Comparison of ENCODE assay signal across 8 cellular contexts in the genomic region with DNA sequence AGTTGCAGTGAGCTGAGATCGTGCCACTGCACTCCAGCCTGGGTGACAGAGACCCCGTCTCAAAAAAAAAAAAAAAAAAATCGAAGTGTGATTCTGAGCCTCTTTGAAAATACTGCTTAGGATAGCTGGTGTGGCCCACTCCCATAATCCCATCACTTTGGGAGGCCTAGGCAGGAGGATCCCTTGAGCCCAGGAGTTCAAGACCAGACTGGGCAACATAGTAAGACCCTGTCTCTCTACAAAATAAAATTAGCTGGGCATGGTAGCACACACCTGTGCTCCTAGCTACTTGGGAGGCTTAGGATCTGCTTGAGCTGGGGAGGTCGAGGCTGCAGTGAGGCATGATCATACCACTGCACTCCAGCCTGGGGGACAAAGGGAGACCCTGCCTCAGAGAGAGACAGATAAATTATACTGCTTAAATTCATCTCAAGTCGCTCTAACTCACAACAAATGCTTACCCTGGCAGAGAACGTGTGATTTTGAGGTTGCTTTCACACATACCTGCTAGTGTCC. TPM values are rescaled to one million over a fixed set of nuclear protein-coding genes. Genes with fewer than 3 reads are reported as not detected.
A peak's percentile ranks its signal among the peaks of the same experiment; 100 is the strongest.
DNase-seq lines count a peak whose midpoint lies in the region; ATAC-seq, FAIRE-seq and TF ChIP-seq lines count a peak whose summit lies in the region.

No MANE protein-coding gene starts in this region.

- H3K36me3 Mint-ChIP-seq in activated CD4-positive, alpha-beta T cell treated with anti-CD3 and anti-CD28 coated beads, Interleukin-2, amount 10 ng/mL, durations not matched to agents 7 days and 5 days (ENCODE audit: low read depth) = no peaks in the 10 kb centered on the region
- H3K36me3 Mint-ChIP-seq in activated naive CD8-positive, alpha-beta T cell treated with anti-CD3 and anti-CD28 coated beads for 36 hours = no peaks in the 10 kb centered on the region

- WGBS in HepG2 (ENCODE audit: low lambda C conversion rate) = 50% methylated on average over 6 of the region's 6 CpGs

- H3K4me1 ChIP-seq in HepG2 (ENCODE audit: insufficient read depth, low read length) (peaks cover 26% of the 10 kb centered on the region), thoracic aorta (ENCODE audit: control insufficient read depth in 1 of 2, low read depth in 2 of 2) (peaks cover 4 to 18% of the 10 kb centered on the region in 2 donors)

- POLR2A ChIA-PET in activated CD4-positive, alpha-beta T cell treated with anti-CD3 and anti-CD28 coated beads, Interleukin-2, amount 10 ng/mL, durations not matched to agents 7 days and 5 days (lab: Charles Lee) = interaction anchor here (0.7 kb wide), 1 partner anchor 128 kb away, joined by 4 read pairs; no protein-coding TSS in a partner anchor
- POLR2A ChIA-PET in HepG2 (lab: Yijun Ruan, JAX) = interaction anchor here (0.7 to 4.4 kb wide), 8 partner anchors 9 to 140 kb away, joined by 3 to 19 read pairs (median 6); partner anchors contain the start of genes IDH3B, NOP56, SNRPB and ZNF343

- in situ Hi-C loops in HepG2 (cut with HindIII; ENCODE audit: extremely low pct_ligation_motif_present, low pct_unique_long_range_greater_than_20kb) = no loop called here

- TF ChIP-seq EP300 in HepG2 (IDR thresholded peaks at IDR 0.05; ENCODE audit: low read depth in 2 of 2, low read length in 2 of 2) (no peak), HepG2 (CRISPR knock-in tag; IDR thresholded peaks at IDR 0.05; ENCODE audit: borderline replicate concordance) (no peak)

- CTCF ChIA-PET in activated CD4-positive, alpha-beta T cell treated with anti-CD3 and anti-CD28 coated beads, Interleukin-2, amount 10 ng/mL, durations not matched to agents 7 days and 5 days (lab: Charles Lee) = interaction anchor here (0.7 to 2.3 kb wide), 10 partner anchors 9 to 1419 kb away, joined by 3 to 19 read pairs (median 5); partner anchors contain the start of genes IDH3B, NOP56, SNRPB and ZNF343
- CTCF ChIA-PET in HepG2 (lab: Yijun Ruan, JAX; ENCODE audit: low intra/inter-chr PET ratio, low total read pairs) = interaction anchor here (0.8 to 3.1 kb wide), 3 partner anchors 15 to 150 kb away, joined by 3 to 9 read pairs (median 4); partner anchors contain the start of gene ZNF343

- H3K4me3 Mint-ChIP-seq in activated CD4-positive, alpha-beta T cell treated with anti-CD3 and anti-CD28 coated beads, Interleukin-2, amount 10 ng/mL, durations not matched to agents 7 days and 5 days = peak overlapping the region; percentile 81
- H3K4me3 Mint-ChIP-seq in activated naive CD8-positive, alpha-beta T cell treated with anti-CD3 and anti-CD28 coated beads for 36 hours = peak overlapping the region; percentile 87

- no peak for TF ChIP-seq CTCF in HepG2 (CRISPR knock-in tag; IDR thresholded peaks at IDR 0.05)
- TF ChIP-seq CTCF in thoracic aorta (IDR thresholded peaks at IDR 0.05) = no peak

- H3K27ac ChIP-seq in HepG2 (ENCODE audit: extremely low read length, insufficient read depth, low read length) (no peak overlapping the region), thoracic aorta (peak overlapping the region; percentile 78 to 99)

- BruUV-seq in HepG2 (replicated peaks; lab: Mats Ljungman, UMichigan) = no TSS peak

- TF ChIP-seq RAD21 in HepG2 (CRISPR knock-in tag; IDR thresholded peaks at IDR 0.05) = no peak

- H4K20me1 ChIP-seq in HepG2 (ENCODE audit: insufficient read depth, low read length) = no peaks in the 10 kb centered on the region

- H3K36me3 ChIP-seq in HepG2 (replicated peaks in 1 of 2; ENCODE audit: control insufficient read depth in 1 of 2, insufficient read depth in 2 of 2, low read length in 2 of 2) (no peaks in the 10 kb centered on the region), thoracic aorta (no peaks in the 10 kb centered on the region)

- DNase-seq in activated CD4-positive, alpha-beta T cell treated with anti-CD3 and anti-CD28 coated beads, Interleukin-2, amount 10 ng/mL, durations not matched to agents 7 days and 5 days = no peak
- DNase-seq in activated CD4-positive, alpha-beta T cell treated with anti-CD3 and anti-CD28 coated beads for 1 hour = no peak
- no peak for DNase-seq in activated naive CD8-positive, alpha-beta T cell treated with anti-CD3 and anti-CD28 coated beads for 36 hours
- DNase-seq in HepG2 (ENCODE audit: low spot score) = no peak
- DNase-seq in thoracic aorta (ENCODE audit: low spot score) = no peak

- no peaks in the 10 kb centered on the region for H3K9me3 Mint-ChIP-seq in activated CD4-positive, alpha-beta T cell treated with anti-CD3 and anti-CD28 coated beads, Interleukin-2, amount 10 ng/mL, durations not matched to agents 7 days and 5 days
- no peaks in the 10 kb centered on the region for H3K9me3 Mint-ChIP-seq in activated naive CD8-positive, alpha-beta T cell treated with anti-CD3 and anti-CD28 coated beads for 36 hours

- H3K9me3 ChIP-seq in HepG2 (ENCODE audit: low read length) (no peaks in the 10 kb centered on the region), thoracic aorta (no peaks in the 10 kb centered on the region)

- no peak for ATAC-seq in HepG2
- no peak for ATAC-seq in thoracic aorta (ENCODE audit: insufficient number of reproducible peaks, low FRiP score, low read depth)
- no peak for ATAC-seq in GM21825 (IDR thresholded peaks at IDR 0.05; ENCODE audit: unreplicated experiment)
- no peak for ATAC-seq in HG02759 (IDR thresholded peaks at IDR 0.05; ENCODE audit: unreplicated experiment)
- no peak for ATAC-seq in HG03439 (IDR thresholded peaks at IDR 0.05; ENCODE audit: unreplicated experiment)

- no peak for FAIRE-seq in HepG2 (lab: Jason Lieb, UNC)

- peak overlapping the region; percentile 83 for H3K27ac Mint-ChIP-seq in activated CD4-positive, alpha-beta T cell treated with anti-CD3 and anti-CD28 coated beads, Interleukin-2, amount 10 ng/mL, durations not matched to agents 7 days and 5 days
- H3K27ac Mint-ChIP-seq in activated naive CD8-positive, alpha-beta T cell treated with anti-CD3 and anti-CD28 coated beads for 36 hours = peak overlapping the region; percentile 30

- peak overlapping the region; percentile 85 for H3K4me2 ChIP-seq in HepG2 (ENCODE audit: low read depth, low read length)

- H3K4me3 ChIP-seq in HepG2 (replicated peaks in 1 of 3; ENCODE audit: insufficient read depth in 1 of 3, low read depth in 2 of 3, low read length in 3 of 3) (peak overlapping the region; percentile 80 to 88 (median 80); a peak in 5 of 6 replicates), thoracic aorta (peak overlapping the region; percentile 98)

- intact Hi-C loops in HepG2 (cut with micrococcal nuclease; ENCODE audit: unreplicated experiment) = loop anchor here (2.0 kb wide), 3 partner anchors 47 to 149 kb away; no protein-coding TSS in a partner anchor

- TF ChIP-seq POLR2A in HepG2 (IDR thresholded peaks at IDR 0.05; ENCODE audit: insufficient read depth in 1 of 2, low read depth in 2 of 2, low read length in 2 of 2) = no peak

- H3K27me3 ChIP-seq in HepG2 (ENCODE audit: control insufficient read depth in 1 of 2, insufficient read depth in 2 of 2, low read length in 2 of 2) = peaks cover 0 to 37% of the 10 kb centered on the region in 2 experiments; a peak in 2 of 5 replicates
- no peaks in the 10 kb centered on the region for H3K27me3 ChIP-seq in thoracic aorta (replicated peaks; ENCODE audit: insufficient read depth)

- H3K4me1 Mint-ChIP-seq in activated CD4-positive, alpha-beta T cell treated with anti-CD3 and anti-CD28 coated beads, Interleukin-2, amount 10 ng/mL, durations not matched to agents 7 days and 5 days = peaks cover 26% of the 10 kb centered on the region
- peaks cover 12% of the 10 kb centered on the region for H3K4me1 Mint-ChIP-seq in activated naive CD8-positive, alpha-beta T cell treated with anti-CD3 and anti-CD28 coated beads for 36 hours

- no peak overlapping the region for H2AFZ ChIP-seq in HepG2 (ENCODE audit: low read length)

- peaks cover 6% of the 10 kb centered on the region for H3K27me3 Mint-ChIP-seq in activated CD4-positive, alpha-beta T cell treated with anti-CD3 and anti-CD28 coated beads, Interleukin-2, amount 10 ng/mL, durations not matched to agents 7 days and 5 days
- peaks cover 10% of the 10 kb centered on the region for H3K27me3 Mint-ChIP-seq in activated naive CD8-positive, alpha-beta T cell treated with anti-CD3 and anti-CD28 coated beads for 36 hours

- peak overlapping the region; percentile 70 for H3K9ac ChIP-seq in HepG2 (ENCODE audit: insufficient read depth, low read depth, low read length)

- H3K79me2 ChIP-seq in HepG2 (ENCODE audit: insufficient read depth, low read length) = no peaks in the 10 kb centered on the region

RNA-seq across cellular contexts. Expression of gene TMC2, which starts 12.4 kb away (rescaled TPM):
- not detected for total RNA-seq in activated CD4-positive, alpha-beta T cell treated with anti-CD3 and anti-CD28 coated beads, Interleukin-2, amount 10 ng/mL, durations not matched to agents 7 days and 5 days
- not detected for total RNA-seq in activated naive CD8-positive, alpha-beta T cell treated with anti-CD3 and anti-CD28 coated beads for 36 hours
- total RNA-seq in HepG2 (2016; rRNA removed; fragmentation: Illumina TruSeq; extraction: Trizol) (not detected in 2 replicates), thoracic aorta (not detected)
- not detected in 2 replicates for total RNA-seq in HepG2 (2016; cell fraction: cytosol; rRNA removed; fragmentation: Illumina TruSeq; extraction: Trizol; ENCODE audit: low read depth)
- total RNA-seq in HepG2 (2016; cell fraction: insoluble cytoplasmic fraction; rRNA removed; fragmentation: Illumina TruSeq; extraction: Trizol) = 0.04 TPM in 1 of 2 replicates, not detected in the other
- total RNA-seq in HepG2 (2016; cell fraction: membrane; rRNA removed; fragmentation: Illumina TruSeq; extraction: Trizol) = not detected in 2 replicates
- not detected in 2 replicates for total RNA-seq in HepG2 (2016; cell fraction: nucleus; rRNA removed; fragmentation: Illumina TruSeq; extraction: Trizol)
- 0.03 TPM in 1 of 2 replicates, not detected in the other for polyA plus RNA-seq in HepG2 (2011; rRNA removed)
- polyA plus RNA-seq in HepG2 (2011; cell fraction: cytosol; rRNA removed) = not detected in 2 replicates
- polyA plus RNA-seq in HepG2 (2011; cell fraction: nucleus; rRNA removed) = not detected in 2 replicates
- 0.07 TPM in 1 of 2 replicates, not detected in the other for polyA plus RNA-seq in HepG2 (2012)
- polyA plus RNA-seq in HepG2 (2016; cell fraction: cytosol; fragmentation: Illumina TruSeq; extraction: Trizol; ENCODE audit: low read depth) = not detected in 2 replicates
- not detected in 2 replicates for polyA plus RNA-seq in HepG2 (2016; cell fraction: insoluble cytoplasmic fraction; fragmentation: Illumina TruSeq; extraction: Trizol; ENCODE audit: low read depth)
- not detected in 2 replicates for polyA plus RNA-seq in HepG2 (2016; cell fraction: membrane; fragmentation: Illumina TruSeq; extraction: Trizol; ENCODE audit: low read depth)
- not detected in 2 replicates for polyA plus RNA-seq in HepG2 (2016; cell fraction: nucleus; fragmentation: Illumina TruSeq; extraction: Trizol; ENCODE audit: insufficient read depth, low read depth)
- not detected in 2 replicates for polyA minus RNA-seq in HepG2 (2011; rRNA and poly(A)+ RNA removed; ENCODE audit: low replicate concordance)
- not detected in 2 replicates for polyA minus RNA-seq in HepG2 (2011; cell fraction: cytosol; rRNA and poly(A)+ RNA removed)
- not detected in 2 replicates for polyA minus RNA-seq in HepG2 (2011; cell fraction: nucleus; rRNA and poly(A)+ RNA removed)

RNA-seq across cellular contexts. Expression of gene ZNF343, which starts 15.3 kb away (rescaled TPM):
- total RNA-seq in activated CD4-positive, alpha-beta T cell treated with anti-CD3 and anti-CD28 coated beads, Interleukin-2, amount 10 ng/mL, durations not matched to agents 7 days and 5 days = 1 to 10 TPM; 8.9 to 9.3 TPM
- total RNA-seq in activated naive CD8-positive, alpha-beta T cell treated with anti-CD3 and anti-CD28 coated beads for 36 hours = 10 to 100 TPM in 1 of 2 experiments, 1 to 10 TPM in 1; 8.8 to 10.4 TPM
- total RNA-seq in HepG2 (2016; rRNA removed; fragmentation: Illumina TruSeq; extraction: Trizol) (22.1 and 28.8 TPM in 2 replicates), thoracic aorta (10 to 100 TPM in 1 of 2 donors, 1 to 10 TPM in 1; 9.3 to 16.9 TPM)
- total RNA-seq in HepG2 (2016; cell fraction: cytosol; rRNA removed; fragmentation: Illumina TruSeq; extraction: Trizol; ENCODE audit: low read depth) = 4.5 and 6.2 TPM in 2 replicates
- 22.4 and 26.5 TPM in 2 replicates for total RNA-seq in HepG2 (2016; cell fraction: insoluble cytoplasmic fraction; rRNA removed; fragmentation: Illumina TruSeq; extraction: Trizol)
- total RNA-seq in HepG2 (2016; cell fraction: membrane; rRNA removed; fragmentation: Illumina TruSeq; extraction: Trizol) = 15.3 and 17.5 TPM in 2 replicates
- total RNA-seq in HepG2 (2016; cell fraction: nucleus; rRNA removed; fragmentation: Illumina TruSeq; extraction: Trizol) = 21.9 and 23.7 TPM in 2 replicates
- polyA plus RNA-seq in HepG2 (2011; rRNA removed) = 16.4 and 17.0 TPM in 2 replicates
- 8.7 and 11.5 TPM in 2 replicates for polyA plus RNA-seq in HepG2 (2011; cell fraction: cytosol; rRNA removed)
- 27.9 and 31.1 TPM in 2 replicates for polyA plus RNA-seq in HepG2 (2011; cell fraction: nucleus; rRNA removed)
- polyA plus RNA-seq in HepG2 (2012) = 13.6 and 14.9 TPM in 2 replicates
- polyA plus RNA-seq in HepG2 (2016; cell fraction: cytosol; fragmentation: Illumina TruSeq; extraction: Trizol; ENCODE audit: low read depth) = 2.1 and 3.0 TPM in 2 replicates
- polyA plus RNA-seq in HepG2 (2016; cell fraction: insoluble cytoplasmic fraction; fragmentation: Illumina TruSeq; extraction: Trizol; ENCODE audit: low read depth) = 18.9 and 19.0 TPM in 2 replicates
- polyA plus RNA-seq in HepG2 (2016; cell fraction: membrane; fragmentation: Illumina TruSeq; extraction: Trizol; ENCODE audit: low read depth) = 4.9 and 6.7 TPM in 2 replicates
- 40.2 and 44.5 TPM in 2 replicates for polyA plus RNA-seq in HepG2 (2016; cell fraction: nucleus; fragmentation: Illumina TruSeq; extraction: Trizol; ENCODE audit: insufficient read depth, low read depth)
- 8.3 and 15.8 TPM in 2 replicates for polyA minus RNA-seq in HepG2 (2011; rRNA and poly(A)+ RNA removed; ENCODE audit: low replicate concordance)
- polyA minus RNA-seq in HepG2 (2011; cell fraction: cytosol; rRNA and poly(A)+ RNA removed) = 10.1 and 14.8 TPM in 2 replicates
- 21.9 and 37.8 TPM in 2 replicates for polyA minus RNA-seq in HepG2 (2011; cell fraction: nucleus; rRNA and poly(A)+ RNA removed)

RNA-seq across cellular contexts. Expression of gene SNRPB, which starts 53.4 kb away (rescaled TPM):
- 100 to 1,000 TPM; 247 to 291 TPM for total RNA-seq in activated CD4-positive, alpha-beta T cell treated with anti-CD3 and anti-CD28 coated beads, Interleukin-2, amount 10 ng/mL, durations not matched to agents 7 days and 5 days
- 100 to 1,000 TPM; 481 to 500 TPM for total RNA-seq in activated naive CD8-positive, alpha-beta T cell treated with anti-CD3 and anti-CD28 coated beads for 36 hours
- total RNA-seq in HepG2 (2016; rRNA removed; fragmentation: Illumina TruSeq; extraction: Trizol) = 778 and 844 TPM in 2 replicates
- total RNA-seq in HepG2 (2016; cell fraction: cytosol; rRNA removed; fragmentation: Illumina TruSeq; extraction: Trizol; ENCODE audit: low read depth) = 240 and 247 TPM in 2 replicates
- 807 and 874 TPM in 2 replicates for total RNA-seq in HepG2 (2016; cell fraction: insoluble cytoplasmic fraction; rRNA removed; fragmentation: Illumina TruSeq; extraction: Trizol)
- 271 and 293 TPM in 2 replicates for total RNA-seq in HepG2 (2016; cell fraction: membrane; rRNA removed; fragmentation: Illumina TruSeq; extraction: Trizol)
- total RNA-seq in HepG2 (2016; cell fraction: nucleus; rRNA removed; fragmentation: Illumina TruSeq; extraction: Trizol) = 288 and 319 TPM in 2 replicates
- polyA plus RNA-seq in HepG2 (2011; rRNA removed) = 473 and 489 TPM in 2 replicates
- polyA plus RNA-seq in HepG2 (2011; cell fraction: cytosol; rRNA removed) = 454 and 565 TPM in 2 replicates
- 241 and 254 TPM in 2 replicates for polyA plus RNA-seq in HepG2 (2011; cell fraction: nucleus; rRNA removed)
- polyA plus RNA-seq in HepG2 (2012) = 287 and 337 TPM in 2 replicates
- polyA plus RNA-seq in HepG2 (2016; cell fraction: cytosol; fragmentation: Illumina TruSeq; extraction: Trizol; ENCODE audit: low read depth) = 214 and 218 TPM in 2 replicates
- 583 and 611 TPM in 2 replicates for polyA plus RNA-seq in HepG2 (2016; cell fraction: insoluble cytoplasmic fraction; fragmentation: Illumina TruSeq; extraction: Trizol; ENCODE audit: low read depth)
- polyA plus RNA-seq in HepG2 (2016; cell fraction: membrane; fragmentation: Illumina TruSeq; extraction: Trizol; ENCODE audit: low read depth) = 190 and 196 TPM in 2 replicates
- polyA plus RNA-seq in HepG2 (2016; cell fraction: nucleus; fragmentation: Illumina TruSeq; extraction: Trizol; ENCODE audit: insufficient read depth, low read depth) = 401 and 413 TPM in 2 replicates
- 137 and 221 TPM in 2 replicates for polyA minus RNA-seq in HepG2 (2011; rRNA and poly(A)+ RNA removed; ENCODE audit: low replicate concordance)
- polyA minus RNA-seq in HepG2 (2011; cell fraction: cytosol; rRNA and poly(A)+ RNA removed) = 125 and 146 TPM in 2 replicates
- polyA minus RNA-seq in HepG2 (2011; cell fraction: nucleus; rRNA and poly(A)+ RNA removed) = 61.2 and 82.5 TPM in 2 replicates
- total RNA-seq in thoracic aorta = 100 to 1,000 TPM; 107 to 153 TPM
